ENCODE assay signal across 27 cellular contexts in genomic region chr1:204819495-204819894, GRCh38. TPM values are rescaled to one million over a fixed set of nuclear protein-coding genes. Genes with fewer than 3 reads are reported as not detected.
A peak's percentile ranks its signal among the peaks of the same experiment; 100 is the strongest.
DNase-seq lines count a peak whose midpoint lies in the region; ATAC-seq, FAIRE-seq and TF ChIP-seq lines count a peak whose summit lies in the region.
"Had no signal": no experiment of that assay in that cellular context is flagged by ENCODE, and none has a peak within 500 bp of the region (broad histone marks: within the 10 kb centered on the region; RNA-seq: fewer than 3 reads in every experiment).

No MANE protein-coding gene starts in this region.

- no peak overlapping the region for H2BK20ac ChIP-seq in H9 (ENCODE audit: low read depth, low read length, poor library complexity, severe bottlenecking)

- no peak overlapping the region for H2AK5ac ChIP-seq in H9 (ENCODE audit: insufficient read length, low read length)

- H3K27me3 Mint-ChIP-seq in H9 (ENCODE audit: low read depth) = peaks cover 6% of the 10 kb centered on the region

- H3K79me1 ChIP-seq in H9 (ENCODE audit: insufficient read depth, low read depth, low read length, poor library complexity, severe bottlenecking) = no peaks in the 10 kb centered on the region

- no peak overlapping the region for H3K56ac ChIP-seq in H9 (ENCODE audit: insufficient read length, low read depth, low read length)

- H4K8ac ChIP-seq in H9 (replicated peaks; ENCODE audit: insufficient read length, low read depth, low read length) = no peak overlapping the region

- no peak overlapping the region for H2BK120ac ChIP-seq in H9 (ENCODE audit: low read depth, low read length, poor library complexity, severe bottlenecking)

- no peak for FAIRE-seq in urothelium cell line (lab: Jason Lieb, UNC)
- FAIRE-seq: colon, GM12891 had no signal

- H3K23me2 ChIP-seq in H9 (ENCODE audit: insufficient read length, low read depth, low read length, poor library complexity, severe bottlenecking) = no peaks in the 10 kb centered on the region

- no peaks in the 10 kb centered on the region for H3F3A ChIP-seq in neural cell (ENCODE audit: insufficient read depth, low read length, poor library complexity, severe bottlenecking)

- H3K4me3 Mint-ChIP-seq in H9 = no peak overlapping the region
- H3K4me3 Mint-ChIP-seq: effector memory CD8-positive, alpha-beta T cell; neural progenitor cell; stimulated activated naive B cell treated with anti-CD40 and anti-IgM and Interleukin-4, amounts not matched to agents 10 μg/mL and 1 μg/mL and 100 μg/mL, for 72 hours; WTC11 had no signal

- no peaks in the 10 kb centered on the region for H3K36me3 Mint-ChIP-seq in H9 (ENCODE audit: insufficient read depth in 1 of 3, low read depth in 3 of 3)
- H3K36me3 Mint-ChIP-seq: neural progenitor cell; stimulated activated naive B cell treated with anti-CD40 and anti-IgM and Interleukin-4, amounts not matched to agents 10 μg/mL and 1 μg/mL and 100 μg/mL, for 72 hours; WTC11 had no signal

- no peak overlapping the region for H3K27ac ChIP-seq in H9 (ENCODE audit: insufficient read length, low read depth, low read length)
- peak overlapping the region; percentile 42 for H3K27ac ChIP-seq in neural cell (ENCODE audit: low read length)
- no peak overlapping the region for H3K27ac ChIP-seq in spleen
- H3K27ac ChIP-seq: body of pancreas, KMS-11, neural progenitor cell, skin epidermis had no signal

- H3K23ac ChIP-seq in H9 (ENCODE audit: insufficient read length, low read depth, low read length) = no peak overlapping the region

- H3K36me3 ChIP-seq in neural cell (ENCODE audit: insufficient read depth, low read length) (no peaks in the 10 kb centered on the region), spleen (no peaks in the 10 kb centered on the region)
- H3K36me3 ChIP-seq: heart left ventricle, neural progenitor cell, thoracic aorta had no signal

- no peak overlapping the region for H3K27ac Mint-ChIP-seq in H9
- H3K27ac Mint-ChIP-seq: effector memory CD8-positive, alpha-beta T cell; neural progenitor cell; stimulated activated naive B cell treated with anti-CD40 and anti-IgM and Interleukin-4, amounts not matched to agents 10 μg/mL and 1 μg/mL and 100 μg/mL, for 72 hours; WTC11 had no signal

- no peak overlapping the region for H3K4me3 ChIP-seq in epithelial cell of esophagus (ENCODE audit: low read length)
- H3K4me3 ChIP-seq in neural cell (ENCODE audit: low read length) = peak overlapping the region; percentile 22
- no peak overlapping the region for H3K4me3 ChIP-seq in spleen
- H3K4me3 ChIP-seq: body of pancreas, heart left ventricle, mucosa of descending colon, neural progenitor cell, skin epidermis, thoracic aorta had no signal

- no peak overlapping the region for H3T11ph ChIP-seq in H9 (ENCODE audit: low read length)

- no peak for TF ChIP-seq EP300 in neural cell (conservative IDR thresholded peaks at IDR 0.05; ENCODE audit: poor library complexity, severe bottlenecking)

- DNase-seq in Ammon's horn (ENCODE audit: low spot score) (peak; percentile 51), H9 (no peak), epithelial cell of esophagus (ENCODE audit: low read depth) (peak; percentile 61), spleen (no peak), mucosa of gallbladder (ENCODE audit: low spot score) (no peak), urothelium cell line (ENCODE audit: low spot score) (no peak)
- DNase-seq: DND-41; effector memory CD8-positive, alpha-beta T cell; mucosa of descending colon; MV-4-11; NCI-H2029; NCI-H510A; posterior cingulate gyrus; RPMI8226; stimulated activated CD4-positive, alpha-beta T cell treated with anti-CD3 and anti-CD28 coated beads, Interleukin-2, amount 100 ng/mL, for 24 hours; stimulated activated naive B cell treated with anti-CD40 and anti-IgM and Interleukin-4, amounts not matched to agents 10 μg/mL and 1 μg/mL and 100 μg/mL, for 72 hours had no signal

- no peak overlapping the region for H2AFZ ChIP-seq in H9 (ENCODE audit: low read length)
- no peak overlapping the region for H2AFZ ChIP-seq in neural cell (ENCODE audit: low read depth, low read length)
- H2AFZ ChIP-seq: neural progenitor cell had no signal

- no peak overlapping the region for H3K9ac ChIP-seq in H9 (ENCODE audit: extremely low read depth, insufficient read length, low read length)
- H3K9ac ChIP-seq in neural cell (ENCODE audit: low read length) = no peak overlapping the region
- H3K9ac ChIP-seq: KMS-11, neural progenitor cell had no signal

- no peak overlapping the region for H2BK12ac ChIP-seq in H9 (ENCODE audit: insufficient read length, low read depth, low read length)

- H3K14ac ChIP-seq in H9 (ENCODE audit: insufficient read depth, low read length) = no peak overlapping the region

- H2BK15ac ChIP-seq in H9 (ENCODE audit: low read depth, low read length) = no peak overlapping the region

- H3K9me3 ChIP-seq in H9 (ENCODE audit: control insufficient read depth, low read depth, low read length) (no peaks in the 10 kb centered on the region), neural cell (ENCODE audit: low read length) (no peaks in the 10 kb centered on the region), spleen (no peaks in the 10 kb centered on the region)
- H3K9me3 ChIP-seq: body of pancreas, mucosa of descending colon, thoracic aorta had no signal

- peak; percentile 42 for TF ChIP-seq RAD21 in neural cell (conservative IDR thresholded peaks at IDR 0.05)

- H4K91ac ChIP-seq in H9 (ENCODE audit: insufficient read length, low read depth, low read length) = no peak overlapping the region

- TF ChIP-seq POLR2A in spleen (IDR thresholded peaks at IDR 0.05) = no peak

- H3K9me3 Mint-ChIP-seq in H9 = no peaks in the 10 kb centered on the region
- H3K9me3 Mint-ChIP-seq: effector memory CD8-positive, alpha-beta T cell; neural progenitor cell; stimulated activated naive B cell treated with anti-CD40 and anti-IgM and Interleukin-4, amounts not matched to agents 10 μg/mL and 1 μg/mL and 100 μg/mL, for 72 hours; WTC11 had no signal

- H3K4me1 Mint-ChIP-seq in H9 = no peaks in the 10 kb centered on the region
- H3K4me1 Mint-ChIP-seq: stimulated activated naive B cell treated with anti-CD40 and anti-IgM and Interleukin-4, amounts not matched to agents 10 μg/mL and 1 μg/mL and 100 μg/mL, for 72 hours; WTC11 had no signal

- H2BK5ac ChIP-seq in H9 (ENCODE audit: insufficient read length, low read length) = no peak overlapping the region

- no peaks in the 10 kb centered on the region for H3K9me2 ChIP-seq in neural cell (ENCODE audit: insufficient read depth, low read length)

- H4K5ac ChIP-seq in H9 (ENCODE audit: insufficient read length, low read depth, low read length) = peak overlapping the region; percentile 4

- no peak for ATAC-seq in GM19455 (IDR thresholded peaks at IDR 0.05; ENCODE audit: unreplicated experiment)
- ATAC-seq: body of pancreas; effector memory CD8-positive, alpha-beta T cell; mucosa of descending colon; stimulated activated naive B cell treated with anti-CD40 and anti-IgM and Interleukin-4, amounts not matched to agents 10 μg/mL and 1 μg/mL and 100 μg/mL, for 72 hours; WTC11 had no signal

- H3K4ac ChIP-seq in H9 (ENCODE audit: low read depth, low read length) = no peak overlapping the region

- no peaks in the 10 kb centered on the region for H4K20me1 ChIP-seq in H9 (ENCODE audit: control insufficient read depth, insufficient read depth, insufficient read length)
- H4K20me1 ChIP-seq in neural cell (ENCODE audit: insufficient read depth) = no peaks in the 10 kb centered on the region

- H3K79me2 ChIP-seq in H9 (ENCODE audit: insufficient read depth, low read length) (no peaks in the 10 kb centered on the region), neural cell (replicated peaks; ENCODE audit: insufficient read depth, low read length) (no peaks in the 10 kb centered on the region)

- H3K27me3 ChIP-seq in H9 (ENCODE audit: insufficient read depth, low read length) (no peaks in the 10 kb centered on the region), neural cell (ENCODE audit: insufficient read depth, low read depth, low read length) (no peaks in the 10 kb centered on the region), spleen (replicated peaks in 1 of 7) (peaks cover 0 to 30% (median 0%) of the 10 kb centered on the region in 7 donors)
- H3K27me3 ChIP-seq: heart left ventricle had no signal

- no peak overlapping the region for H3K4me2 ChIP-seq in H9 (ENCODE audit: insufficient read depth, insufficient read length, low read length)
- H3K4me2 ChIP-seq in neural cell (ENCODE audit: low read length) = peak overlapping the region; percentile 45
- H3K4me2 ChIP-seq: KMS-11, neural progenitor cell had no signal

- intact Hi-C loops in spleen (cut with DNase I; ENCODE audit: low total_unique reads) = no loop called here

- H3K4me1 ChIP-seq in H9 (ENCODE audit: insufficient read depth, low read length) = no peaks in the 10 kb centered on the region
- H3K4me1 ChIP-seq in spleen = no peaks in the 10 kb centered on the region
- H3K4me1 ChIP-seq: body of pancreas, neural progenitor cell had no signal

- WGBS in H9 (ENCODE audit: extremely low coverage, insufficient read length, low lambda C conversion rate) = no CpG with 5 or more reads among the region's 2 CpGs
- 45 to 88% (median 80%) methylated on average over 2 of the region's 2 CpGs for WGBS in spleen, 5 donors

- H3K18ac ChIP-seq in H9 (ENCODE audit: insufficient read length, low read depth, low read length) = no peak overlapping the region

- TF ChIP-seq CTCF in H9 (conservative IDR thresholded peaks at IDR 0.05) = no peak
- TF ChIP-seq CTCF in epithelial cell of esophagus (IDR thresholded peaks at IDR 0.05; ENCODE audit: insufficient read depth, low read depth, low read length, missing control alignments) = no peak
- TF ChIP-seq CTCF in neural cell (IDR thresholded peaks at IDR 0.05; ENCODE audit: poor library complexity, severe bottlenecking) = peak; percentile 38
- no peak for TF ChIP-seq CTCF in spleen (IDR thresholded peaks at IDR 0.05 in 8 of 11, conservative IDR thresholded peaks at IDR 0.05 in 3 of 11)

TF ChIP-seq in neural cell, 6 proteins besides CTCF, POLR2A, EP300 and RAD21 (continues in another document):
- TF ChIP-seq MXI1 (conservative IDR thresholded peaks at IDR 0.05; ENCODE audit: poor library complexity, severe bottlenecking) (no peak), TAF1 (IDR thresholded peaks at IDR 0.05; ENCODE audit: low read depth) (no peak)

RNA-seq across cellular contexts. Expression of gene NFASC, which starts 51.2 kb away (rescaled TPM):
- total RNA-seq in H9 (2021) (5.0 and 5.7 TPM in 2 replicates), spleen (10 to 100 TPM; 20.6 to 60.3 (median 27.4) TPM), mucosa of gallbladder (18.0 TPM)
- polyA plus RNA-seq in neural cell (23.9 and 34.1 TPM in 2 replicates), spleen (1 to 10 TPM; 2.8 to 9.1 (median 2.9) TPM)
- polyA minus RNA-seq in neural cell = 99.3 and 114 TPM in 2 replicates

Comparison
In these comparisons a context has a peak if more than half of its experiments do, and no peak if none do; other contexts are left out.
1. DNase-seq: peak in Ammon's horn (single experiment) and epithelial cell of esophagus (single experiment); none in H9 (single experiment), spleen (single experiment), mucosa of gallbladder (single experiment) and urothelium cell line (single experiment).